15 cellular contexts compared by ENCODE assay signal in genomic region chr10:50379652-50380051, GRCh38.
"Had no signal": no experiment of that assay in that cellular context is flagged by ENCODE, and none has a peak within 500 bp of the region (broad histone marks: within the 10 kb centered on the region; RNA-seq: fewer than 3 reads in every experiment).

No MANE protein-coding gene starts in this region.

- DNase-seq: activated CD4-positive, alpha-beta T cell treated with anti-CD3 and anti-CD28 coated beads, Interleukin-2, amount 10 ng/mL, durations not matched to agents 24 days and 14 days; activated T-cell treated with anti-CD3 and anti-CD28 coated beads for 4 hours; heart left ventricle; islet precursor cell; left lung; mesendoderm; ovary; stimulated activated CD4-positive, alpha-beta T cell treated with anti-CD3 and anti-CD28 coated beads, Interleukin-2, amount 100 ng/mL, for 48 hours; T-helper 9 cell; uterus had no signal

- H3K27me3 Mint-ChIP-seq: activated CD4-positive, alpha-beta T cell treated with anti-CD3 and anti-CD28 coated beads, Interleukin-2, amount 10 ng/mL, durations not matched to agents 24 days and 14 days; activated naive CD8-positive, alpha-beta T cell; stimulated activated naive CD8-positive, alpha-beta T cell treated with anti-CD3 and anti-CD28 coated beads, Interleukin-15, Interleukin-2, amounts not matched to agents 100 ng/mL and 50 ng/mL, for 24 hours had no signal

- ATAC-seq: heart left ventricle, left lung had no signal

- H3K9me3 Mint-ChIP-seq: neural crest cell; stimulated activated naive CD8-positive, alpha-beta T cell treated with anti-CD3 and anti-CD28 coated beads, Interleukin-15, Interleukin-2, amounts not matched to agents 100 ng/mL and 50 ng/mL, for 24 hours had no signal

- H3K27me3 ChIP-seq: heart left ventricle, left lung, ovary, uterus had no signal

- H3K4me3 ChIP-seq: heart left ventricle, left lung, ovary, thoracic aorta, uterus had no signal

- FAIRE-seq: frontal cortex had no signal

- H3K27ac Mint-ChIP-seq: activated CD4-positive, alpha-beta T cell treated with anti-CD3 and anti-CD28 coated beads, Interleukin-2, amount 10 ng/mL, durations not matched to agents 24 days and 14 days; activated naive CD8-positive, alpha-beta T cell; stimulated activated naive CD8-positive, alpha-beta T cell treated with anti-CD3 and anti-CD28 coated beads, Interleukin-15, Interleukin-2, amounts not matched to agents 100 ng/mL and 50 ng/mL, for 24 hours had no signal

- H3K4me3 Mint-ChIP-seq: activated CD4-positive, alpha-beta T cell treated with anti-CD3 and anti-CD28 coated beads, Interleukin-2, amount 10 ng/mL, durations not matched to agents 24 days and 14 days; activated naive CD8-positive, alpha-beta T cell; neural crest cell; stimulated activated naive CD8-positive, alpha-beta T cell treated with anti-CD3 and anti-CD28 coated beads, Interleukin-15, Interleukin-2, amounts not matched to agents 100 ng/mL and 50 ng/mL, for 24 hours had no signal

- H3K36me3 ChIP-seq: heart left ventricle, left lung, ovary, thoracic aorta, uterus had no signal

- H3K9me3 ChIP-seq: left lung, ovary, thoracic aorta, uterus had no signal

- H3K27ac ChIP-seq: heart left ventricle, left lung, ovary, thoracic aorta, uterus had no signal
